In genomic region chr6:151655099-151655498, GRCh38 we compare ENCODE assay signal across 1 cellular context.
TF ChIP-seq lines count a peak whose summit lies in the region.

No MANE protein-coding gene starts in this region.

TF ChIP-seq in HepG2, 621 proteins besides CTCF, POLR2A, EP300 and RAD21 (continued from another document):
- TF ChIP-seq, protein P1, sequence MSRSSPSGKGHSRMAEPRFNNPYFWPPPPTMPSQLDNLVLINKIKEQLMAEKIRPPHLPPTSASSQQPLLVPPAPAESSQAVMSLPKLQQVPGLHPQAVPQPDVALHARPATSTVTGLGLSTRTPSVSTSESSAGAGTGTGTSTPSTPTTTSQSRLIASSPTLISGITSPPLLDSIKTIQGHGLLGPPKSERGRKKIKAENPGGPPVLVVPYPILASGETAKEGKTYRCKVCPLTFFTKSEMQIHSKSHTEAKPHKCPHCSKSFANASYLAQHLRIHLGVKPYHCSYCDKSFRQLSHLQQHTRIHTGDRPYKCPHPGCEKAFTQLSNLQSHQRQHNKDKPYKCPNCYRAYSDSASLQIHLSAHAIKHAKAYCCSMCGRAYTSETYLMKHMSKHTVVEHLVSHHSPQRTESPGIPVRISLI (CRISPR knock-in tag; IDR thresholded peaks at IDR 0.05; ENCODE audit: borderline replicate concordance), result no peak
- TF ChIP-seq KMT2A (CRISPR knock-in tag; IDR thresholded peaks at IDR 0.05) (no peak), TBP (CRISPR knock-in tag; IDR thresholded peaks at IDR 0.05) (no peak)
